In genomic region chr21:29288239-29288638, GRCh38 we compare ENCODE assay signal across 1 cellular context.
TF ChIP-seq lines count a peak whose summit lies in the region.

No MANE protein-coding gene starts in this region.

TF ChIP-seq in liver, 16 proteins besides CTCF, POLR2A, EP300 and RAD21 (continued from another document):
- TF ChIP-seq, protein P1, sequence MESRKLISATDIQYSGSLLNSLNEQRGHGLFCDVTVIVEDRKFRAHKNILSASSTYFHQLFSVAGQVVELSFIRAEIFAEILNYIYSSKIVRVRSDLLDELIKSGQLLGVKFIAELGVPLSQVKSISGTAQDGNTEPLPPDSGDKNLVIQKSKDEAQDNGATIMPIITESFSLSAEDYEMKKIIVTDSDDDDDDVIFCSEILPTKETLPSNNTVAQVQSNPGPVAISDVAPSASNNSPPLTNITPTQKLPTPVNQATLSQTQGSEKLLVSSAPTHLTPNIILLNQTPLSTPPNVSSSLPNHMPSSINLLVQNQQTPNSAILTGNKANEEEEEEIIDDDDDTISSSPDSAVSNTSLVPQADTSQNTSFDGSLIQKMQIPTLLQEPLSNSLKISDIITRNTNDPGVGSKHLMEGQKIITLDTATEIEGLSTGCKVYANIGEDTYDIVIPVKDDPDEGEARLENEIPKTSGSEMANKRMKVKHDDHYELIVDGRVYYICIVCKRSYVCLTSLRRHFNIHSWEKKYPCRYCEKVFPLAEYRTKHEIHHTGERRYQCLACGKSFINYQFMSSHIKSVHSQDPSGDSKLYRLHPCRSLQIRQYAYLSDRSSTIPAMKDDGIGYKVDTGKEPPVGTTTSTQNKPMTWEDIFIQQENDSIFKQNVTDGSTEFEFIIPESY (IDR thresholded peaks at IDR 0.05), result no peak
- TF ChIP-seq HNF4G (IDR thresholded peaks at IDR 0.05), result no peak
- TF ChIP-seq FOXA1 (IDR thresholded peaks at IDR 0.05), result no peak
- no peak for TF ChIP-seq MAX (IDR thresholded peaks at IDR 0.05)
- TF ChIP-seq SP1 (IDR thresholded peaks at IDR 0.05), result no peak
